ENCODE assay signal across 23 cellular contexts in the genomic region with DNA sequence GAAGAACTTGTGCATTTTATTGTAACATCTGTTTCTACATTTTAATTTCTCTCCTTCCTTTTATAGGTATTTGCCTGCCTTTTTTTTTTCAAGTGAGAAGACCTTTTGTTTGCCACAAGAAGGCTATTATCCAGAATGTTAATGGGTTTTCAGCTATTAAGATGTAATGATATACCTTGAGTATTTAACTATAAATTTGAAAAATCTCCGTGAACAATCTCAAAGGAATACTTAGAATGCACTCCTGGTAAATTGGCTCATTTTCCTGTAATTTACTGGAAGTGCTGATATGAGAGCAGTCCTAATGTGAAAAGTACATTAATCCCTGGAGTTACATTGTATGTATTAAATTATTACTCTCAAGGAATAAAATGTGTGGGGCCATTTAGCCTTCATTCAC.
"Had no signal": no experiment of that assay in that cellular context is flagged by ENCODE, and none has a peak within 500 bp of the region (broad histone marks: within the 10 kb centered on the region; RNA-seq: fewer than 3 reads in every experiment).

No MANE protein-coding gene starts in this region.

- H3K36me3 ChIP-seq: neural progenitor cell, prostate gland had no signal

- H3K4me3 ChIP-seq: esophagus muscularis mucosa, gastroesophageal sphincter, heart left ventricle, left lung, mucosa of descending colon, neural progenitor cell, prostate gland, sigmoid colon, stomach, thyroid gland, vagina had no signal

- H3K27ac ChIP-seq: esophagus muscularis mucosa, foreskin keratinocyte, gastroesophageal sphincter, heart left ventricle, left lung, neural progenitor cell, parathyroid adenoma, prostate gland, sigmoid colon, stomach, vagina had no signal

- H3K4me2 ChIP-seq: neural progenitor cell had no signal

- H2AFZ ChIP-seq: neural progenitor cell, parathyroid adenoma had no signal

- H3K9me3 ChIP-seq: esophagus muscularis mucosa, gastroesophageal sphincter, heart left ventricle, left lung, mucosa of descending colon, prostate gland, sigmoid colon, stomach, thyroid gland, vagina had no signal

- H3K27me3 ChIP-seq: esophagus muscularis mucosa, foreskin keratinocyte, gastroesophageal sphincter, heart left ventricle, left lung, neural progenitor cell, sigmoid colon, stomach, thyroid gland, vagina had no signal

- H3K9ac ChIP-seq: neural progenitor cell, parathyroid adenoma had no signal

- DNase-seq: dermis blood vessel endothelial cell; effector memory CD4-positive, alpha-beta T cell; foreskin keratinocyte; heart left ventricle; hippocampal formation; left cardiac atrium; left lung; mesenchymal stem cell; mucosa of descending colon; naive B cell; right cardiac atrium; sigmoid colon; stimulated activated CD4-positive, alpha-beta T cell treated with anti-CD3 and anti-CD28 coated beads, Interleukin-2, amount 100 ng/mL, for 24 hours; stimulated activated CD4-positive, alpha-beta T cell treated with anti-CD3 and anti-CD28 coated beads, Interleukin-4, amount 100 ng/mL, for 24 hours; stimulated activated naive CD4-positive, alpha-beta T cell treated with Interleukin-2 at 50 U/mL for 16 hours; stomach; thyroid gland had no signal

- H3K4me1 ChIP-seq: esophagus muscularis mucosa, gastroesophageal sphincter, left lung, parathyroid adenoma, prostate gland, sigmoid colon, stomach, vagina had no signal
